1 cellular context compared by ENCODE assay signal in the genomic region with DNA sequence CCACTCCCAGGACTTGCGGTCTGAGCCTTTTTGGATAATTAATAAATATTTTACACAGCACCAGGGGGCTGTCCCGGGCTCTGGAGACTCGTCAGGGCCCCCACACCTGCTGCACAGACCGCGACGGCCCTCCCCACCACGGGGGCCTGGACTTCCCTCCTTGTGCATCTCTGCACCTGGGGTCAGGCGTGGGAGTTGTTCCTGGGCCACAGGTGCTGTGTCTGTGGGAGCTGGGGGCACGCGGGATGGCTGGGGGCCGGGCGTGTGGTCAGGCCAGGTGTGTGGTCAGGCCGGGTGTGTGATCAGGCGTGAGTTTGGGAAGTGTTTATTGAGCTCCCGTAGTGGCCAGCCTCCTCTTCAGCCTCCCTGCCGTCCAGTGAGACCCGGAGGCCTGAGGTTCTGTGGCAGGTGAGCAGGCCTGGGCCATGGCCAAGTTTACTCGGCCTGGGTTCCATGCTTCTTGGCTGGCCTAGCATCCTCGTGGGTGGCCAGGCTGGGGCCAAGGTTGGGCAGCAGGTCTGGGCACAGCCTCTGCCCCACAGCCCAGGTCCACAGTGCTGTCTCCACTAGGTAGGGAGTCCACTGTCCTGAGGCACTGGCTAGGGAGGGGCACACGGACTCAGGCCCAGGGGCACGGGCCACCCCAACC.
TF ChIP-seq lines count a peak whose summit lies in the region.

No MANE protein-coding gene starts in this region.

TF ChIP-seq in GM12878, 131 proteins besides CTCF, POLR2A, EP300 and RAD21:
- TF ChIP-seq RBBP5 (conservative IDR thresholded peaks at IDR 0.05) (no peak), MEF2A (IDR thresholded peaks at IDR 0.05; ENCODE audit: insufficient read depth, low read depth, low read length) (no peak), TCF12 (IDR thresholded peaks at IDR 0.05; ENCODE audit: low read depth, low read length) (0 out of 2 replicates have a peak, but pooled peaks have one; percentile 37)
